Comparison of ENCODE assay signal across 1 cellular context in the genomic region with DNA sequence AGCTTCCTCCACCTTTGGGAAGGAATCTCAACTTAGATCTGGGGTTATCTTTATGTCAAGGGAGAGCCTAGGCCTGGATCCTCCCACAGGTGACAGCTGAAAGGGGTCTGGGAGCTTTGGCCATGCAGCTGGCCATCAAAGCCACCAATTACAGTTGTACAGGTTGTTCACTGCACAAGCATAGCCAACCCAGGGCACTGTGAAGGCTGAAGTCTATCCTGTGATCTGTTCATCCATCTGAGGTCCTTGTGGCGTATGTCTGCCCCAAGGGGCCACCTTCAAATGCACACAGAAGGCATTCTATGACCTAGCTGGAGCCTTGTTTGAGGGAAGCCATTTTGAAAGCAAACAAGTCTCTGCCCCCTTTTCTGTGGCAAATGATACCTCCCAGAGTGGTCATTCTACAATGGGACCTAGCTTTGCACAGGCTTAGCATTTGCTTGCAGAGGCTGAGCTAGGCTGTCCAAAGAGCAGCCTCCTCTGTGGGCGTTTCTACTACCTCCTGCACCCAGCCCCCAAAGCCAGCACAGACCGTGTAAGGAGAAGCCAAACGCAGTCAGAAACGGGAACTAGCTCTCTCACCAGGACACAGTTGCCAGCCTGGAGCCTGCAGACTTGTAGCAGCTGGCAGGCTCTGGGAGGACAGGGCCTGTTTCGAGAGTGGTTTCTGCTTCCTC.
TF ChIP-seq lines count a peak whose summit lies in the region.

No MANE protein-coding gene starts in this region.

TF ChIP-seq in A549, 52 proteins besides CTCF, POLR2A, EP300 and RAD21 (continued from another document):
- TF ChIP-seq, protein P1, sequence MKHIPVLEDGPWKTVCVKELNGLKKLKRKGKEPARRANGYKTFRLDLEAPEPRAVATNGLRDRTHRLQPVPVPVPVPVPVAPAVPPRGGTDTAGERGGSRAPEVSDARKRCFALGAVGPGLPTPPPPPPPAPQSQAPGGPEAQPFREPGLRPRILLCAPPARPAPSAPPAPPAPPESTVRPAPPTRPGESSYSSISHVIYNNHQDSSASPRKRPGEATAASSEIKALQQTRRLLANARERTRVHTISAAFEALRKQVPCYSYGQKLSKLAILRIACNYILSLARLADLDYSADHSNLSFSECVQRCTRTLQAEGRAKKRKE (CRISPR knock-in tag; IDR thresholded peaks at IDR 0.05; ENCODE audit: low read depth) = no peak
- TF ChIP-seq ZC3H11A (IDR thresholded peaks at IDR 0.05) = no peak
- TF ChIP-seq CBX2 (IDR thresholded peaks at IDR 0.05; ENCODE audit: borderline replicate concordance, low read depth) = no peak
- TF ChIP-seq BHLHE40 (IDR thresholded peaks at IDR 0.05; ENCODE audit: low read depth, low read length) = no peak
